ENCODE assay signal across 12 cellular contexts in genomic region chr3:103968751-103969150, GRCh38.
A peak's percentile ranks its signal among the peaks of the same experiment; 100 is the strongest.
DNase-seq lines count a peak whose midpoint lies in the region; ATAC-seq lines count a peak whose summit lies in the region.
"Had no signal": no experiment of that assay in that cellular context is flagged by ENCODE, and none has a peak within 500 bp of the region (broad histone marks: within the 10 kb centered on the region; RNA-seq: fewer than 3 reads in every experiment).

No MANE protein-coding gene starts in this region.

- intact Hi-C loops in left cardiac atrium (cut with DNase I) = no loop called here

- DNase-seq in RPMI8226 = peak; percentile 17
- no peak for DNase-seq in NCI-H187 treated with DMSO at 0.1 percent for 48 hours (lab: John Stamatoyannopoulos, UW)
- no peak for DNase-seq in stimulated activated CD4-positive, alpha-beta T cell treated with anti-CD3 and anti-CD28 coated beads, Interleukin-4, amount 100 ng/mL, for 4 hours
- no peak for DNase-seq in GM03348 (ENCODE audit: low spot score)
- DNase-seq in left cardiac atrium = no peak
- DNase-seq: activated CD4-positive, alpha-beta T cell treated with anti-CD3 and anti-CD28 coated beads, Interleukin-2, amount 10 ng/mL, durations not matched to agents 7 days and 5 days; retina; SHP77 had no signal

- ATAC-seq in GM18909 (IDR thresholded peaks at IDR 0.05; ENCODE audit: poor library complexity, unreplicated experiment) (peak; percentile 91), GM21528 (IDR thresholded peaks at IDR 0.05; ENCODE audit: low FRiP score, unreplicated experiment) (peak; percentile 91), HG03066 (IDR thresholded peaks at IDR 0.05; ENCODE audit: low read depth, unreplicated experiment) (peak; percentile 84), left cardiac atrium (no peak)
- ATAC-seq: gastroesophageal sphincter had no signal

Comparison
In these comparisons a context has a peak if more than half of its experiments do, and no peak if none do; other contexts are left out.
1. ATAC-seq: peak in GM18909 (single experiment), GM21528 (single experiment) and HG03066 (single experiment); none in left cardiac atrium (0 of 2).